Comparison of ENCODE assay signal across 1 cellular context in genomic region chr14:101761032-101761880, GRCh38.
TF ChIP-seq lines count a peak whose summit lies in the region.

Gene PPP2R5C (plus strand): TSS chr14:101761709. CDS start chr14:101761894, 185 bp downstream.

TF ChIP-seq in HepG2, 621 proteins besides CTCF, POLR2A, EP300 and RAD21 (continued from another document and continues in another):
- TF ChIP-seq, protein P1, sequence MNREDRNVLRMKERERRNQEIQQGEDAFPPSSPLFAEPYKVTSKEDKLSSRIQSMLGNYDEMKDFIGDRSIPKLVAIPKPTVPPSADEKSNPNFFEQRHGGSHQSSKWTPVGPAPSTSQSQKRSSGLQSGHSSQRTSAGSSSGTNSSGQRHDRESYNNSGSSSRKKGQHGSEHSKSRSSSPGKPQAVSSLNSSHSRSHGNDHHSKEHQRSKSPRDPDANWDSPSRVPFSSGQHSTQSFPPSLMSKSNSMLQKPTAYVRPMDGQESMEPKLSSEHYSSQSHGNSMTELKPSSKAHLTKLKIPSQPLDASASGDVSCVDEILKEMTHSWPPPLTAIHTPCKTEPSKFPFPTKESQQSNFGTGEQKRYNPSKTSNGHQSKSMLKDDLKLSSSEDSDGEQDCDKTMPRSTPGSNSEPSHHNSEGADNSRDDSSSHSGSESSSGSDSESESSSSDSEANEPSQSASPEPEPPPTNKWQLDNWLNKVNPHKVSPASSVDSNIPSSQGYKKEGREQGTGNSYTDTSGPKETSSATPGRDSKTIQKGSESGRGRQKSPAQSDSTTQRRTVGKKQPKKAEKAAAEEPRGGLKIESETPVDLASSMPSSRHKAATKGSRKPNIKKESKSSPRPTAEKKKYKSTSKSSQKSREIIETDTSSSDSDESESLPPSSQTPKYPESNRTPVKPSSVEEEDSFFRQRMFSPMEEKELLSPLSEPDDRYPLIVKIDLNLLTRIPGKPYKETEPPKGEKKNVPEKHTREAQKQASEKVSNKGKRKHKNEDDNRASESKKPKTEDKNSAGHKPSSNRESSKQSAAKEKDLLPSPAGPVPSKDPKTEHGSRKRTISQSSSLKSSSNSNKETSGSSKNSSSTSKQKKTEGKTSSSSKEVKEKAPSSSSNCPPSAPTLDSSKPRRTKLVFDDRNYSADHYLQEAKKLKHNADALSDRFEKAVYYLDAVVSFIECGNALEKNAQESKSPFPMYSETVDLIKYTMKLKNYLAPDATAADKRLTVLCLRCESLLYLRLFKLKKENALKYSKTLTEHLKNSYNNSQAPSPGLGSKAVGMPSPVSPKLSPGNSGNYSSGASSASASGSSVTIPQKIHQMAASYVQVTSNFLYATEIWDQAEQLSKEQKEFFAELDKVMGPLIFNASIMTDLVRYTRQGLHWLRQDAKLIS (CRISPR knock-in tag; IDR thresholded peaks at IDR 0.05) = no peak
- no peak for TF ChIP-seq RFX3 (CRISPR knock-in tag; IDR thresholded peaks at IDR 0.05)
- TF ChIP-seq ZNF501 (CRISPR knock-in tag; IDR thresholded peaks at IDR 0.05) = peak; percentile 70
- no peak for TF ChIP-seq ZNF597 (CRISPR knock-in tag; IDR thresholded peaks at IDR 0.05)
- TF ChIP-seq ZNF629 (CRISPR knock-in tag; conservative IDR thresholded peaks at IDR 0.05) = no peak
- TF ChIP-seq AGO2 (optimal IDR thresholded peaks at IDR 0.05; ENCODE audit: low read depth, low read length) = peak; percentile 25
- TF ChIP-seq ZNF780A (CRISPR knock-in tag; IDR thresholded peaks at IDR 0.05) = no peak; the same call in 1 of the 2 replicates
- no peak for TF ChIP-seq NCOR1 (IDR thresholded peaks at IDR 0.05; ENCODE audit: borderline replicate concordance, low read length)
- no peak for TF ChIP-seq BCLAF1 (IDR thresholded peaks at IDR 0.05)
- no peak for TF ChIP-seq XBP1 (CRISPR knock-in tag; IDR thresholded peaks at IDR 0.05)
- TF ChIP-seq, protein P2, sequence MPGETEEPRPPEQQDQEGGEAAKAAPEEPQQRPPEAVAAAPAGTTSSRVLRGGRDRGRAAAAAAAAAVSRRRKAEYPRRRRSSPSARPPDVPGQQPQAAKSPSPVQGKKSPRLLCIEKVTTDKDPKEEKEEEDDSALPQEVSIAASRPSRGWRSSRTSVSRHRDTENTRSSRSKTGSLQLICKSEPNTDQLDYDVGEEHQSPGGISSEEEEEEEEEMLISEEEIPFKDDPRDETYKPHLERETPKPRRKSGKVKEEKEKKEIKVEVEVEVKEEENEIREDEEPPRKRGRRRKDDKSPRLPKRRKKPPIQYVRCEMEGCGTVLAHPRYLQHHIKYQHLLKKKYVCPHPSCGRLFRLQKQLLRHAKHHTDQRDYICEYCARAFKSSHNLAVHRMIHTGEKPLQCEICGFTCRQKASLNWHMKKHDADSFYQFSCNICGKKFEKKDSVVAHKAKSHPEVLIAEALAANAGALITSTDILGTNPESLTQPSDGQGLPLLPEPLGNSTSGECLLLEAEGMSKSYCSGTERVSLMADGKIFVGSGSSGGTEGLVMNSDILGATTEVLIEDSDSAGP (CRISPR knock-in tag; IDR thresholded peaks at IDR 0.05; ENCODE audit: borderline replicate concordance) = peak; percentile 71
- TF ChIP-seq ZNF562 (CRISPR knock-in tag; IDR thresholded peaks at IDR 0.05; ENCODE audit: borderline replicate concordance) = no peak
- TF ChIP-seq CBFB (CRISPR knock-in tag; IDR thresholded peaks at IDR 0.05) = peak; percentile 60; the same call in 1 of the 2 replicates
- no peak for TF ChIP-seq ZNF747 (CRISPR knock-in tag; IDR thresholded peaks at IDR 0.05; ENCODE audit: borderline replicate concordance)
- TF ChIP-seq, protein P3, sequence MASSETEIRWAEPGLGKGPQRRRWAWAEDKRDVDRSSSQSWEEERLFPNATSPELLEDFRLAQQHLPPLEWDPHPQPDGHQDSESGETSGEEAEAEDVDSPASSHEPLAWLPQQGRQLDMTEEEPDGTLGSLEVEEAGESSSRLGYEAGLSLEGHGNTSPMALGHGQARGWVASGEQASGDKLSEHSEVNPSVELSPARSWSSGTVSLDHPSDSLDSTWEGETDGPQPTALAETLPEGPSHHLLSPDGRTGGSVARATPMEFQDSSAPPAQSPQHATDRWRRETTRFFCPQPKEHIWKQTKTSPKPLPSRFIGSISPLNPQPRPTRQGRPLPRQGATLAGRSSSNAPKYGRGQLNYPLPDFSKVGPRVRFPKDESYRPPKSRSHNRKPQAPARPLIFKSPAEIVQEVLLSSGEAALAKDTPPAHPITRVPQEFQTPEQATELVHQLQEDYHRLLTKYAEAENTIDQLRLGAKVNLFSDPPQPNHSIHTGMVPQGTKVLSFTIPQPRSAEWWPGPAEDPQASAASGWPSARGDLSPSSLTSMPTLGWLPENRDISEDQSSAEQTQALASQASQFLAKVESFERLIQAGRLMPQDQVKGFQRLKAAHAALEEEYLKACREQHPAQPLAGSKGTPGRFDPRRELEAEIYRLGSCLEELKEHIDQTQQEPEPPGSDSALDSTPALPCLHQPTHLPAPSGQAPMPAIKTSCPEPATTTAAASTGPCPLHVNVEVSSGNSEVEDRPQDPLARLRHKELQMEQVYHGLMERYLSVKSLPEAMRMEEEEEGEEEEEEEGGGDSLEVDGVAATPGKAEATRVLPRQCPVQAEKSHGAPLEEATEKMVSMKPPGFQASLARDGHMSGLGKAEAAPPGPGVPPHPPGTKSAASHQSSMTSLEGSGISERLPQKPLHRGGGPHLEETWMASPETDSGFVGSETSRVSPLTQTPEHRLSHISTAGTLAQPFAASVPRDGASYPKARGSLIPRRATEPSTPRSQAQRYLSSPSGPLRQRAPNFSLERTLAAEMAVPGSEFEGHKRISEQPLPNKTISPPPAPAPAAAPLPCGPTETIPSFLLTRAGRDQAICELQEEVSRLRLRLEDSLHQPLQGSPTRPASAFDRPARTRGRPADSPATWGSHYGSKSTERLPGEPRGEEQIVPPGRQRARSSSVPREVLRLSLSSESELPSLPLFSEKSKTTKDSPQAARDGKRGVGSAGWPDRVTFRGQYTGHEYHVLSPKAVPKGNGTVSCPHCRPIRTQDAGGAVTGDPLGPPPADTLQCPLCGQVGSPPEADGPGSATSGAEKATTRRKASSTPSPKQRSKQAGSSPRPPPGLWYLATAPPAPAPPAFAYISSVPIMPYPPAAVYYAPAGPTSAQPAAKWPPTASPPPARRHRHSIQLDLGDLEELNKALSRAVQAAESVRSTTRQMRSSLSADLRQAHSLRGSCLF (CRISPR knock-in tag; IDR thresholded peaks at IDR 0.05; ENCODE audit: borderline replicate concordance) = no peak
- TF ChIP-seq PAX8 (CRISPR knock-in tag; IDR thresholded peaks at IDR 0.05; ENCODE audit: borderline replicate concordance) = no peak
- no peak for TF ChIP-seq CENPX (CRISPR knock-in tag; IDR thresholded peaks at IDR 0.05)
- no peak for TF ChIP-seq GATAD2A (CRISPR knock-in tag; IDR thresholded peaks at IDR 0.05)
- no peak for TF ChIP-seq SAFB2 (CRISPR knock-in tag; IDR thresholded peaks at IDR 0.05; ENCODE audit: borderline replicate concordance, low read depth)
- no peak for TF ChIP-seq ZNF513 (CRISPR knock-in tag; conservative IDR thresholded peaks at IDR 0.05)
- TF ChIP-seq THYN1 (CRISPR knock-in tag; IDR thresholded peaks at IDR 0.05; ENCODE audit: borderline replicate concordance, low read depth) = no peak
- no peak for TF ChIP-seq SMC3 (IDR thresholded peaks at IDR 0.05; ENCODE audit: low read length)
- no peak; the same call in 1 of the 2 replicates for TF ChIP-seq ZFP82 (CRISPR knock-in tag; IDR thresholded peaks at IDR 0.05; ENCODE audit: borderline replicate concordance)
- TF ChIP-seq, protein P4, sequence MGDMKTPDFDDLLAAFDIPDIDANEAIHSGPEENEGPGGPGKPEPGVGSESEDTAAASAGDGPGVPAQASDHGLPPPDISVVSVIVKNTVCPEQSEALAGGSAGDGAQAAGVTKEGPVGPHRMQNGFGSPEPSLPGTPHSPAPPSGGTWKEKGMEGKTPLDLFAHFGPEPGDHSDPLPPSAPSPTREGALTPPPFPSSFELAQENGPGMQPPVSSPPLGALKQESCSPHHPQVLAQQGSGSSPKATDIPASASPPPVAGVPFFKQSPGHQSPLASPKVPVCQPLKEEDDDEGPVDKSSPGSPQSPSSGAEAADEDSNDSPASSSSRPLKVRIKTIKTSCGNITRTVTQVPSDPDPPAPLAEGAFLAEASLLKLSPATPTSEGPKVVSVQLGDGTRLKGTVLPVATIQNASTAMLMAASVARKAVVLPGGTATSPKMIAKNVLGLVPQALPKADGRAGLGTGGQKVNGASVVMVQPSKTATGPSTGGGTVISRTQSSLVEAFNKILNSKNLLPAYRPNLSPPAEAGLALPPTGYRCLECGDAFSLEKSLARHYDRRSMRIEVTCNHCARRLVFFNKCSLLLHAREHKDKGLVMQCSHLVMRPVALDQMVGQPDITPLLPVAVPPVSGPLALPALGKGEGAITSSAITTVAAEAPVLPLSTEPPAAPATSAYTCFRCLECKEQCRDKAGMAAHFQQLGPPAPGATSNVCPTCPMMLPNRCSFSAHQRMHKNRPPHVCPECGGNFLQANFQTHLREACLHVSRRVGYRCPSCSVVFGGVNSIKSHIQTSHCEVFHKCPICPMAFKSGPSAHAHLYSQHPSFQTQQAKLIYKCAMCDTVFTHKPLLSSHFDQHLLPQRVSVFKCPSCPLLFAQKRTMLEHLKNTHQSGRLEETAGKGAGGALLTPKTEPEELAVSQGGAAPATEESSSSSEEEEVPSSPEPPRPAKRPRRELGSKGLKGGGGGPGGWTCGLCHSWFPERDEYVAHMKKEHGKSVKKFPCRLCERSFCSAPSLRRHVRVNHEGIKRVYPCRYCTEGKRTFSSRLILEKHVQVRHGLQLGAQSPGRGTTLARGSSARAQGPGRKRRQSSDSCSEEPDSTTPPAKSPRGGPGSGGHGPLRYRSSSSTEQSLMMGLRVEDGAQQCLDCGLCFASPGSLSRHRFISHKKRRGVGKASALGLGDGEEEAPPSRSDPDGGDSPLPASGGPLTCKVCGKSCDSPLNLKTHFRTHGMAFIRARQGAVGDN (CRISPR knock-in tag; IDR thresholded peaks at IDR 0.05) = peak; percentile 84
- TF ChIP-seq ZNF543 (CRISPR knock-in tag; IDR thresholded peaks at IDR 0.05) = 0 out of 2 replicates have a peak, but pooled peaks have one; percentile 45
- TF ChIP-seq ZNF337 (CRISPR knock-in tag; IDR thresholded peaks at IDR 0.05; ENCODE audit: borderline replicate concordance, low read depth) = no peak
- TF ChIP-seq ZNF660 (CRISPR knock-in tag; IDR thresholded peaks at IDR 0.05; ENCODE audit: borderline replicate concordance, low read depth) = no peak
- TF ChIP-seq, protein P5, sequence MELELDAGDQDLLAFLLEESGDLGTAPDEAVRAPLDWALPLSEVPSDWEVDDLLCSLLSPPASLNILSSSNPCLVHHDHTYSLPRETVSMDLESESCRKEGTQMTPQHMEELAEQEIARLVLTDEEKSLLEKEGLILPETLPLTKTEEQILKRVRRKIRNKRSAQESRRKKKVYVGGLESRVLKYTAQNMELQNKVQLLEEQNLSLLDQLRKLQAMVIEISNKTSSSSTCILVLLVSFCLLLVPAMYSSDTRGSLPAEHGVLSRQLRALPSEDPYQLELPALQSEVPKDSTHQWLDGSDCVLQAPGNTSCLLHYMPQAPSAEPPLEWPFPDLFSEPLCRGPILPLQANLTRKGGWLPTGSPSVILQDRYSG (CRISPR knock-in tag; IDR thresholded peaks at IDR 0.05) = 0 out of 2 replicates have a peak, but pooled peaks have one; percentile 44
- TF ChIP-seq ZNF674 (CRISPR knock-in tag; IDR thresholded peaks at IDR 0.05; ENCODE audit: low read depth) = 0 out of 2 replicates have a peak, but pooled peaks have one; percentile 28
- TF ChIP-seq FOXJ3 (CRISPR knock-in tag; IDR thresholded peaks at IDR 0.05; ENCODE audit: borderline replicate concordance) = no peak
- TF ChIP-seq NBN (conservative IDR thresholded peaks at IDR 0.05) = no peak
- no peak for TF ChIP-seq RBM22 (optimal IDR thresholded peaks at IDR 0.05; ENCODE audit: low read length)
- TF ChIP-seq ZBTB7A (CRISPR knock-in tag; IDR thresholded peaks at IDR 0.05) = no peak
- TF ChIP-seq ZNF20 (CRISPR knock-in tag; IDR thresholded peaks at IDR 0.05) = no peak
- TF ChIP-seq, protein P6, sequence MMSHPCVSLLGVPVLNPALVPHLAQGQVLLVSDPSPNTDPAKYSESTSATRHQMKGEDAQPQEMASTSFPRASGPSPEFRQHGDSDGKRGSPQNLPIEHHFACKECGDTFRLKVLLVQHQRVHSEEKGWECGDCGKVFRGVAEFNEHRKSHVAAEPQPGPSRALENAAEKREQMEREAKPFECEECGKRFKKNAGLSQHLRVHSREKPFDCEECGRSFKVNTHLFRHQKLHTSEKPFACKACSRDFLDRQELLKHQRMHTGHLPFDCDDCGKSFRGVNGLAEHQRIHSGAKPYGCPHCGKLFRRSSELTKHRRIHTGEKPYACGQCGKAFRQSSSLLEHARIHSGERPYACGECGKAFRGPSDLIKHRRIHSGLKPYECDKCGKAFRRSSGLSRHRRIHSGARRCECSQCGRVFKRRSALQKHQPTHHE (CRISPR knock-in tag; IDR thresholded peaks at IDR 0.05; ENCODE audit: borderline replicate concordance) = no peak; the same call in 1 of the 2 replicates
- TF ChIP-seq DPF2 (CRISPR knock-in tag; IDR thresholded peaks at IDR 0.05; ENCODE audit: borderline replicate concordance, low read depth) = no peak
